8 cellular contexts compared by ENCODE assay signal in the genomic region with DNA sequence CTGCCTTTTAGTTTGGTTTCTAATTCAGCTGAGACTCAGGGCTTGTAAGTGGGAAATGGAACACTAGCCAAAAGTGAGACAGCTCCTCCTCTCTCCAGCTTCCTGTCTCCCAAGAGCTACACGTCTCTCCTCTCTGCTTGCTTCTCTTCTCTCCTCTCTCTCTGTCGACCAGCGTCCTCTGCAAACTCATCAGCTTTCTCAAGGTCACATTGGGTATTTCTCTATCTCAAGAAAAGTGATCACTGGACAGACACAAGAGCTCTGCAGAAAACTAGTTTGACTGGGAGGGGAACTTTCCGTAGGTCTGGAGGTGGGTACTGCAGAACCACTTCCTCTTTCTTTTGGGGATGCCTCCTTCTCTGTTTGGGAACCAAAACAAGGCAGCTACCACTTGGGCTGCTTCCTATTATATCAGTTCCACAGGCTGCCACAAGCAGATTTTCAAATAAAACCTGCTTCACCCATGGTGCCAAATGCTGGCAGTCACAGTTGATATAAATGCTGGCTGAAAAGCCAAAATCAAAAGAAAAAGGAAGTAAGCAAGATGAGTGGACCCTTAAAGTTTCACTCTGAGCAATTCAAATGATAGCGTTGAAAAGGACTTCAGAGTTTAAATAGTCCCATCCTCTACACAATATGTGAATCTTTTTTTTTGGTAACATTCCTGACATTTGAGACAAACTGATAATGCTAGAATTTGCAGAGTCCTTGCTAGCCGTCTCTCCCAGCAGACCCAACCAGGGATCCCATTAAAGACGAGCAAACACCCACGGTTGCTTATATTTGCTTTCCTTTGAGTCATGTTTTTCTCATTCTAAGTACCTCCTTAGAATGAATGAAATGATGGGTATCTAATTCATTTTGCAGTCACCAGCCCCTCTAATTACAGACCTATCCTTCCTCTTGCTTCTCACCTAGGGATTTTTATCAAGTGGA. TPM values are rescaled to one million over a fixed set of nuclear protein-coding genes. Genes with fewer than 3 reads are reported as not detected.
DNase-seq lines count a peak whose midpoint lies in the region; ATAC-seq and TF ChIP-seq lines count a peak whose summit lies in the region.

No MANE protein-coding gene starts in this region.

- peak overlapping the region; percentile 74 for H3K27ac Mint-ChIP-seq in activated CD4-positive, alpha-beta memory T cell treated with anti-CD3 and anti-CD28 coated beads, Interleukin-2, amount 10 ng/mL, durations not matched to agents 7 days and 5 days
- no peak overlapping the region for H3K27ac Mint-ChIP-seq in endothelial cell (ENCODE audit: unreplicated experiment)

- H3K36me3 Mint-ChIP-seq in activated CD4-positive, alpha-beta memory T cell treated with anti-CD3 and anti-CD28 coated beads, Interleukin-2, amount 10 ng/mL, durations not matched to agents 7 days and 5 days (ENCODE audit: low read depth) = no peaks in the 10 kb centered on the region
- no peaks in the 10 kb centered on the region for H3K36me3 Mint-ChIP-seq in endothelial cell (ENCODE audit: low read depth, unreplicated experiment)

- POLR2A ChIA-PET in activated CD4-positive, alpha-beta memory T cell treated with anti-CD3 and anti-CD28 coated beads, Interleukin-2, amount 10 ng/mL, durations not matched to agents 7 days and 5 days (lab: Charles Lee) = interaction anchor here (0.6 to 1.5 kb wide), 3 partner anchors 8 to 327 kb away, joined by 3 to 4 read pairs (median 4); no protein-coding TSS in a partner anchor

- peak overlapping the region; percentile 55 for H3K4me3 Mint-ChIP-seq in activated CD4-positive, alpha-beta memory T cell treated with anti-CD3 and anti-CD28 coated beads, Interleukin-2, amount 10 ng/mL, durations not matched to agents 7 days and 5 days
- no peak overlapping the region for H3K4me3 Mint-ChIP-seq in endothelial cell (ENCODE audit: unreplicated experiment)

- ATAC-seq in GM19397 (IDR thresholded peaks at IDR 0.05; ENCODE audit: unreplicated experiment) (peak; percentile 95), HG03439 (IDR thresholded peaks at IDR 0.05; ENCODE audit: unreplicated experiment) (peak; percentile 81), omental fat pad (ENCODE audit: low FRiP score) (no peak)

- peaks cover 13% of the 10 kb centered on the region for H3K4me1 Mint-ChIP-seq in activated CD4-positive, alpha-beta memory T cell treated with anti-CD3 and anti-CD28 coated beads, Interleukin-2, amount 10 ng/mL, durations not matched to agents 7 days and 5 days
- peaks cover 12% of the 10 kb centered on the region for H3K4me1 Mint-ChIP-seq in endothelial cell (ENCODE audit: unreplicated experiment)

- H3K27me3 Mint-ChIP-seq in activated CD4-positive, alpha-beta memory T cell treated with anti-CD3 and anti-CD28 coated beads, Interleukin-2, amount 10 ng/mL, durations not matched to agents 7 days and 5 days = no peaks in the 10 kb centered on the region
- peaks cover 1% of the 10 kb centered on the region for H3K27me3 Mint-ChIP-seq in endothelial cell (ENCODE audit: unreplicated experiment)

- CTCF ChIA-PET in activated CD4-positive, alpha-beta memory T cell treated with anti-CD3 and anti-CD28 coated beads, Interleukin-2, amount 10 ng/mL, durations not matched to agents 7 days and 5 days (lab: Charles Lee) = interaction anchor here (0.7 to 0.9 kb wide), 2 partner anchors 12 to 204 kb away, joined by 3 read pairs; no protein-coding TSS in a partner anchor

- DNase-seq in EL (peak; percentile 55), iris pigment epithelial cell (ENCODE audit: low read depth) (peak; percentile 26), endothelial cell (ENCODE audit: low spot score) (no peak), mesenteric fat pad (ENCODE audit: low spot score) (no peak), omental fat pad (ENCODE audit: low spot score) (no peak)
- peak; percentile 18 for DNase-seq in activated CD4-positive, alpha-beta memory T cell treated with anti-CD3 and anti-CD28 coated beads, Interleukin-2, amount 10 ng/mL, durations not matched to agents 7 days and 5 days

- TF ChIP-seq CTCF in endothelial cell (IDR thresholded peaks at IDR 0.05; ENCODE audit: unreplicated experiment) (no peak), omental fat pad (IDR thresholded peaks at IDR 0.05) (no peak)

- no peaks in the 10 kb centered on the region for H3K9me3 Mint-ChIP-seq in activated CD4-positive, alpha-beta memory T cell treated with anti-CD3 and anti-CD28 coated beads, Interleukin-2, amount 10 ng/mL, durations not matched to agents 7 days and 5 days
- no peaks in the 10 kb centered on the region for H3K9me3 Mint-ChIP-seq in endothelial cell (ENCODE audit: unreplicated experiment)

RNA-seq across cellular contexts. Expression of a gene that starts 7.2 kb away (rescaled TPM):
- 10 to 100 TPM; 29.7 to 31.7 TPM for total RNA-seq in activated CD4-positive, alpha-beta memory T cell treated with anti-CD3 and anti-CD28 coated beads, Interleukin-2, amount 10 ng/mL, durations not matched to agents 7 days and 5 days
- total RNA-seq in endothelial cell (ENCODE audit: unreplicated experiment) = 81.7 TPM
- total RNA-seq in mesenteric fat pad = 29.2 TPM
- 10 to 100 TPM; 21.3 to 30.0 (median 26.3) TPM for total RNA-seq in omental fat pad

Comparison
In these comparisons a context has a peak if more than half of its experiments do, and no peak if none do; other contexts are left out.
1. DNase-seq: peak in EL (single experiment), activated CD4-positive, alpha-beta memory T cell treated with anti-CD3 and anti-CD28 coated beads, Interleukin-2, amount 10 ng/mL, durations not matched to agents 7 days and 5 days (single experiment) and iris pigment epithelial cell (single experiment); none in endothelial cell (single experiment), mesenteric fat pad (single experiment) and omental fat pad (single experiment).